8 cellular contexts compared by ENCODE assay signal in genomic region chr11:57335343-57336110, GRCh38. TPM values are rescaled to one million over a fixed set of nuclear protein-coding genes. Genes with fewer than 3 reads are reported as not detected.
A peak's percentile ranks its signal among the peaks of the same experiment; 100 is the strongest.
DNase-seq lines count a peak whose midpoint lies in the region; ATAC-seq, FAIRE-seq and TF ChIP-seq lines count a peak whose summit lies in the region.

Gene SSRP1 (minus strand): TSS chr11:57335892. CDS start chr11:57335121, 771 bp downstream.

- POLR2A ChIA-PET in HepG2 (lab: Yijun Ruan, JAX): interaction anchor here (0.6 to 3.4 kb wide), 13 partner anchors 10 to 486 kb away, joined by 3 to 65 read pairs (median 3); partner anchors contain the start of genes SERPING1 and TNKS1BP1

- H3K4me1 ChIP-seq in BLaER1: peaks cover 33% of the 10 kb centered on the region
- H3K4me1 ChIP-seq in HepG2 (ENCODE audit: insufficient read depth, low read length): peaks cover 37% of the 10 kb centered on the region

- TF ChIP-seq RAD21 in HepG2 (CRISPR knock-in tag; IDR thresholded peaks at IDR 0.05): no peak

- peak; percentile 99 for ATAC-seq in HG03439 (IDR thresholded peaks at IDR 0.05; ENCODE audit: unreplicated experiment)
- peak; percentile 98 for ATAC-seq in HepG2

- DNase-seq in GM19239 (ENCODE audit: insufficient read length, low spot score) (peak; percentile 92), NCI-H524 (lab: John Stamatoyannopoulos, UW) (peak; percentile 72 to 87), dermis blood vessel endothelial cell (peak; percentile 89), HepG2 (ENCODE audit: low spot score) (peak; percentile 79)
- DNase-seq in activated CD4-positive, alpha-beta T cell treated with anti-CD3 and anti-CD28 coated beads, Interleukin-2, amount 50 U/mL, for 24 hours (ENCODE audit: low read depth in 1 of 2, low spot score in 1 of 2): peak; percentile 76 to 87
- DNase-seq in stimulated activated CD4-positive, alpha-beta T cell treated with anti-CD3 and anti-CD28 coated beads, Interleukin-4, amount 100 ng/mL, for 1 hour: peak; percentile 86

- in situ Hi-C loops in HepG2 (cut with HindIII; ENCODE audit: extremely low pct_ligation_motif_present, low pct_unique_long_range_greater_than_20kb): no loop called here

- H3K4me2 ChIP-seq in BLaER1: peak within 1 kb of the TSS; percentile 83
- peak within 1 kb of the TSS; percentile 95 for H3K4me2 ChIP-seq in HepG2 (ENCODE audit: low read depth, low read length)

- intact Hi-C loops in HepG2 (cut with micrococcal nuclease; ENCODE audit: unreplicated experiment): loop anchor here (1.0 to 5.0 kb wide), 2 partner anchors 10 to 43 kb away; no protein-coding TSS in a partner anchor

- CTCF ChIA-PET in HepG2 (lab: Yijun Ruan, JAX; ENCODE audit: low intra/inter-chr PET ratio, low total read pairs): no interaction called here

- H3K36me3 ChIP-seq in BLaER1 (peaks cover 40% of the 10 kb centered on the region), HepG2 (replicated peaks in 1 of 2; ENCODE audit: control insufficient read depth in 1 of 2, insufficient read depth in 2 of 2, low read length in 2 of 2) (peaks cover 19 to 33% of the 10 kb centered on the region in 2 experiments)

- FAIRE-seq in GM19239 (lab: Jason Lieb, UNC) (peak; percentile 93), HepG2 (lab: Jason Lieb, UNC) (peak; percentile 81)

- BruUV-seq in HepG2 (replicated peaks; lab: Mats Ljungman, UMichigan): no TSS peak

- TF ChIP-seq POLR2A in HepG2 (IDR thresholded peaks at IDR 0.05; ENCODE audit: insufficient read depth in 1 of 2, low read depth in 2 of 2, low read length in 2 of 2): peak; percentile 47 to 58

- H3K4me3 ChIP-seq in BLaER1 (peak within 1 kb of the TSS; percentile 85), HepG2 (replicated peaks in 1 of 3; ENCODE audit: insufficient read depth in 1 of 3, low read depth in 2 of 3, low read length in 3 of 3) (peak within 1 kb of the TSS; percentile 61 to 85 (median 80))

- peak within 1 kb of the TSS; percentile 94 for H3K9ac ChIP-seq in BLaER1
- peak within 1 kb of the TSS; percentile 81 for H3K9ac ChIP-seq in HepG2 (ENCODE audit: insufficient read depth, low read depth, low read length)

- H3K9me3 ChIP-seq in BLaER1 (no peaks in the 10 kb centered on the region), HepG2 (ENCODE audit: low read length) (no peaks in the 10 kb centered on the region)

- peak; percentile 69 for TF ChIP-seq CTCF in HepG2 (CRISPR knock-in tag; IDR thresholded peaks at IDR 0.05)

- H4K20me1 ChIP-seq in BLaER1 (peaks cover 26% of the 10 kb centered on the region; the same call in 1 of the 2 replicates), HepG2 (ENCODE audit: insufficient read depth, low read length) (no peaks in the 10 kb centered on the region)

- H3K79me2 ChIP-seq in HepG2 (ENCODE audit: insufficient read depth, low read length): peaks cover 32% of the 10 kb centered on the region

- H2AFZ ChIP-seq in HepG2 (ENCODE audit: low read length): peak within 1 kb of the TSS; percentile 99

- H3K27me3 ChIP-seq in BLaER1 (no peaks in the 10 kb centered on the region), HepG2 (ENCODE audit: control insufficient read depth in 1 of 2, insufficient read depth in 2 of 2, low read length in 2 of 2) (0 out of 5 replicates have a peak, but pooled peaks cover 0 to 6% of the 10 kb centered on the region in 2 experiments)

- H3K27ac ChIP-seq in BLaER1 (peak within 1 kb of the TSS; percentile 89), HepG2 (ENCODE audit: extremely low read length, insufficient read depth, low read length) (peak within 1 kb of the TSS; percentile 65)

- 6% methylated on average over 3 of the region's 69 CpGs for WGBS in HepG2 (ENCODE audit: low lambda C conversion rate)

- TF ChIP-seq EP300 in HepG2 (IDR thresholded peaks at IDR 0.05; ENCODE audit: low read depth in 2 of 2, low read length in 2 of 2) (0 out of 4 replicates have a peak, but pooled peaks of 1 of the 2 experiments have one; percentile 7), HepG2 (CRISPR knock-in tag; IDR thresholded peaks at IDR 0.05; ENCODE audit: borderline replicate concordance) (no peak)

TF ChIP-seq in HepG2, 621 proteins besides CTCF, POLR2A, EP300 and RAD21 (continues in another document):
- TF ChIP-seq SRSF9 (IDR thresholded peaks at IDR 0.05; ENCODE audit: borderline replicate concordance, insufficient read depth, low read depth, low read length, poor library complexity, severe bottlenecking) (no peak), GATAD2A (CRISPR knock-in tag; IDR thresholded peaks at IDR 0.05) (peak; percentile 45; the same call in 1 of the 2 replicates), PHF20 (CRISPR knock-in tag; IDR thresholded peaks at IDR 0.05) (peak; percentile 87), RFXAP (CRISPR knock-in tag; IDR thresholded peaks at IDR 0.05; ENCODE audit: borderline replicate concordance) (peak; percentile 64; the same call in 1 of the 2 replicates), POGZ (CRISPR knock-in tag; IDR thresholded peaks at IDR 0.05) (peak; percentile 52), MXD1 (CRISPR knock-in tag; IDR thresholded peaks at IDR 0.05) (peak; percentile 59), U2AF1 (optimal IDR thresholded peaks at IDR 0.05; ENCODE audit: low read depth, low read length) (peak; percentile 89), ZNF574 (CRISPR knock-in tag; IDR thresholded peaks at IDR 0.05) (peak; percentile 98), ZNF501 (CRISPR knock-in tag; IDR thresholded peaks at IDR 0.05) (0 out of 2 replicates have a peak, but pooled peaks have one; percentile 26), TBL1XR1 (IDR thresholded peaks at IDR 0.05; ENCODE audit: borderline replicate concordance, low read length, partially characterized antibody) (peak; percentile 64), WIZ (CRISPR knock-in tag; IDR thresholded peaks at IDR 0.05) (0 out of 2 replicates have a peak, but pooled peaks have one; percentile 28), BHLHE40 (IDR thresholded peaks at IDR 0.05; ENCODE audit: low read length) (peak; percentile 80), HNRNPK (IDR thresholded peaks at IDR 0.05; ENCODE audit: low read depth, low read length, poor library complexity, severe bottlenecking) (peak; percentile 78)

RNA-seq across cellular contexts. Expression of gene SSRP1, which starts in this region (rescaled TPM):
- total RNA-seq in dermis blood vessel endothelial cell (58.9 and 160 TPM in 2 replicates), HepG2 (2016; rRNA removed; fragmentation: Illumina TruSeq; extraction: Trizol) (129 and 175 TPM in 2 replicates)
- 39.5 and 48.1 TPM in 2 replicates for total RNA-seq in HepG2 (2016; cell fraction: cytosol; rRNA removed; fragmentation: Illumina TruSeq; extraction: Trizol; ENCODE audit: low read depth)
- 132 and 160 TPM in 2 replicates for total RNA-seq in HepG2 (2016; cell fraction: insoluble cytoplasmic fraction; rRNA removed; fragmentation: Illumina TruSeq; extraction: Trizol)
- 80.0 and 85.8 TPM in 2 replicates for total RNA-seq in HepG2 (2016; cell fraction: membrane; rRNA removed; fragmentation: Illumina TruSeq; extraction: Trizol)
- 62.2 and 67.3 TPM in 2 replicates for total RNA-seq in HepG2 (2016; cell fraction: nucleus; rRNA removed; fragmentation: Illumina TruSeq; extraction: Trizol)
- polyA plus RNA-seq in HepG2 (2011; rRNA removed): 86.4 and 93.6 TPM in 2 replicates
- 92.2 and 107 TPM in 2 replicates for polyA plus RNA-seq in HepG2 (2011; cell fraction: cytosol; rRNA removed)
- polyA plus RNA-seq in HepG2 (2011; cell fraction: nucleus; rRNA removed): 43.4 and 45.7 TPM in 2 replicates
- 66.6 and 80.8 TPM in 2 replicates for polyA plus RNA-seq in HepG2 (2012)
- 42.7 and 45.8 TPM in 2 replicates for polyA plus RNA-seq in HepG2 (2016; cell fraction: cytosol; fragmentation: Illumina TruSeq; extraction: Trizol; ENCODE audit: low read depth)
- polyA plus RNA-seq in HepG2 (2016; cell fraction: insoluble cytoplasmic fraction; fragmentation: Illumina TruSeq; extraction: Trizol; ENCODE audit: low read depth): 210 and 213 TPM in 2 replicates
- 68.1 and 80.7 TPM in 2 replicates for polyA plus RNA-seq in HepG2 (2016; cell fraction: membrane; fragmentation: Illumina TruSeq; extraction: Trizol; ENCODE audit: low read depth)
- 109 and 126 TPM in 2 replicates for polyA plus RNA-seq in HepG2 (2016; cell fraction: nucleus; fragmentation: Illumina TruSeq; extraction: Trizol; ENCODE audit: insufficient read depth, low read depth)
- 177 and 420 TPM in 2 replicates for polyA minus RNA-seq in HepG2 (2011; rRNA and poly(A)+ RNA removed; ENCODE audit: low replicate concordance)
- polyA minus RNA-seq in HepG2 (2011; cell fraction: cytosol; rRNA and poly(A)+ RNA removed): 65.8 and 69.2 TPM in 2 replicates
- 20.9 and 25.1 TPM in 2 replicates for polyA minus RNA-seq in HepG2 (2011; cell fraction: nucleus; rRNA and poly(A)+ RNA removed)

Comparison
In these comparisons a context has a peak if more than half of its experiments do, and no peak if none do; other contexts are left out.
1. Peak in every context shown above with its lines: DNase-seq, ATAC-seq, H3K4me3 ChIP-seq and H3K27ac ChIP-seq.